ENCODE assay signal across 18 cellular contexts in genomic region chr19:45517641-45518468, GRCh38. TPM values are rescaled to one million over a fixed set of nuclear protein-coding genes. Genes with fewer than 3 reads are reported as not detected.
DNase-seq lines count a peak whose midpoint lies in the region; ATAC-seq and TF ChIP-seq lines count a peak whose summit lies in the region.
"Had no signal": no experiment of that assay in that cellular context is flagged by ENCODE, and none has a peak within 500 bp of the region (broad histone marks: within the 10 kb centered on the region; RNA-seq: fewer than 3 reads in every experiment).

No MANE protein-coding gene starts in this region.

- peak overlapping the region; percentile 2 for H3K27ac Mint-ChIP-seq in activated T-cell treated with anti-CD3 and anti-CD28 coated beads, Interleukin-2, amount 50 U/mL, for 72 hours
- H3K27ac Mint-ChIP-seq in T-helper 17 cell, result no peak overlapping the region
- peak overlapping the region; percentile 87 for H3K27ac Mint-ChIP-seq in glutamatergic neuron (ENCODE audit: unreplicated experiment)
- peak overlapping the region; percentile 86 for H3K27ac Mint-ChIP-seq in stimulated activated memory B cell treated with anti-CD40 and anti-IgM and Interleukin-4, amounts not matched to agents 10 μg/mL and 1 μg/mL and 100 μg/mL, for 72 hours
- H3K27ac Mint-ChIP-seq: activated T-helper 17 cell treated with anti-CD3 and anti-CD28 coated beads, Interleukin-2, amount 50 U/mL, for 72 hours had no signal

- H3K9me3 ChIP-seq in T-helper 17 cell (ENCODE audit: control insufficient read depth, low read length, poor library complexity, severe bottlenecking), result no peaks in the 10 kb centered on the region
- H3K9me3 ChIP-seq: heart right ventricle, tibial nerve had no signal

- peaks cover 3 to 10% of the 10 kb centered on the region in 2 donors for H3K36me3 Mint-ChIP-seq in activated T-cell treated with anti-CD3 and anti-CD28 coated beads, Interleukin-2, amount 50 U/mL, for 72 hours (ENCODE audit: insufficient read depth in 2 of 2)
- H3K36me3 Mint-ChIP-seq in T-helper 17 cell (ENCODE audit: low read depth), result peaks cover 5% of the 10 kb centered on the region
- no peaks in the 10 kb centered on the region for H3K36me3 Mint-ChIP-seq in glutamatergic neuron (ENCODE audit: unreplicated experiment)
- H3K36me3 Mint-ChIP-seq in stimulated activated memory B cell treated with anti-CD40 and anti-IgM and Interleukin-4, amounts not matched to agents 10 μg/mL and 1 μg/mL and 100 μg/mL, for 72 hours, result peaks cover 49% of the 10 kb centered on the region

- no peaks in the 10 kb centered on the region for H3K9me3 Mint-ChIP-seq in activated T-cell treated with anti-CD3 and anti-CD28 coated beads, Interleukin-2, amount 50 U/mL, for 72 hours
- peaks cover 4% of the 10 kb centered on the region for H3K9me3 Mint-ChIP-seq in glutamatergic neuron (ENCODE audit: unreplicated experiment)
- H3K9me3 Mint-ChIP-seq in stimulated activated memory B cell treated with anti-CD40 and anti-IgM and Interleukin-4, amounts not matched to agents 10 μg/mL and 1 μg/mL and 100 μg/mL, for 72 hours, result no peaks in the 10 kb centered on the region
- H3K9me3 Mint-ChIP-seq: activated T-helper 17 cell treated with anti-CD3 and anti-CD28 coated beads, Interleukin-2, amount 50 U/mL, for 72 hours; naive B cell had no signal

- no peaks in the 10 kb centered on the region for H3K27me3 Mint-ChIP-seq in activated T-cell treated with anti-CD3 and anti-CD28 coated beads, Interleukin-2, amount 50 U/mL, for 72 hours (ENCODE audit: low read depth)
- H3K27me3 Mint-ChIP-seq in T-helper 17 cell (no peaks in the 10 kb centered on the region), glutamatergic neuron (ENCODE audit: unreplicated experiment) (no peaks in the 10 kb centered on the region)
- no peaks in the 10 kb centered on the region for H3K27me3 Mint-ChIP-seq in stimulated activated memory B cell treated with anti-CD40 and anti-IgM and Interleukin-4, amounts not matched to agents 10 μg/mL and 1 μg/mL and 100 μg/mL, for 72 hours
- H3K27me3 Mint-ChIP-seq: activated T-helper 17 cell treated with anti-CD3 and anti-CD28 coated beads, Interleukin-2, amount 50 U/mL, for 72 hours; naive B cell had no signal

- H3K4me1 Mint-ChIP-seq in activated T-cell treated with anti-CD3 and anti-CD28 coated beads, Interleukin-2, amount 50 U/mL, for 72 hours (ENCODE audit: low read depth), result peaks cover 30% of the 10 kb centered on the region
- H3K4me1 Mint-ChIP-seq in T-helper 17 cell, result peaks cover 27% of the 10 kb centered on the region
- peaks cover 10% of the 10 kb centered on the region for H3K4me1 Mint-ChIP-seq in glutamatergic neuron (ENCODE audit: low read depth, unreplicated experiment)
- peaks cover 53% of the 10 kb centered on the region for H3K4me1 Mint-ChIP-seq in stimulated activated memory B cell treated with anti-CD40 and anti-IgM and Interleukin-4, amounts not matched to agents 10 μg/mL and 1 μg/mL and 100 μg/mL, for 72 hours

- H3K4me3 Mint-ChIP-seq in activated T-cell treated with anti-CD3 and anti-CD28 coated beads, Interleukin-2, amount 50 U/mL, for 72 hours, result no peak overlapping the region
- H3K4me3 Mint-ChIP-seq in T-helper 17 cell (peak overlapping the region; percentile 64), glutamatergic neuron (ENCODE audit: unreplicated experiment) (no peak overlapping the region)
- H3K4me3 Mint-ChIP-seq in stimulated activated memory B cell treated with anti-CD40 and anti-IgM and Interleukin-4, amounts not matched to agents 10 μg/mL and 1 μg/mL and 100 μg/mL, for 72 hours, result no peak overlapping the region
- H3K4me3 Mint-ChIP-seq: activated T-helper 17 cell treated with anti-CD3 and anti-CD28 coated beads, Interleukin-2, amount 50 U/mL, for 72 hours had no signal

- in situ Hi-C loops in KBM-7 (cut with MboI; ENCODE audit: low pct_unique_long_range_greater_than_20kb, low sequenced_read_pairs), result no loop called here

- no peak for DNase-seq in activated T-cell treated with anti-CD3 and anti-CD28 coated beads, Interleukin-2, amount 50 U/mL, for 72 hours
- no peak for DNase-seq in activated T-cell treated with anti-CD3 and anti-CD28 coated beads, Interleukin-2, amount 50 U/mL, for 1 hour
- DNase-seq in T-helper 17 cell (no peak), glutamatergic neuron (no peak), HuH-7 (ENCODE audit: low spot score) (no peak), NCI-H1436 (lab: John Stamatoyannopoulos, UW) (no peak), KBM-7 (no peak)
- DNase-seq: activated CD4-positive, alpha-beta T cell treated with anti-CD3 and anti-CD28 coated beads, Interleukin-2, amount 50 U/mL, for 4 hours; cerebellar nuclear complex; heart right ventricle; naive B cell; NCI-H1417 treated with DMSO at 0.1 percent for 48 hours; NCI-H2171 treated with DMSO at 0.1 percent for 48 hours; stimulated activated CD4-positive, alpha-beta T cell treated with anti-CD3 and anti-CD28 coated beads, Interleukin-12 subunit alpha, Interleukin-12 subunit beta, amount 100 ng/mL, for 4 hours had no signal

- no peak for ATAC-seq in activated T-cell treated with anti-CD3 and anti-CD28 coated beads, Interleukin-2, amount 50 U/mL, for 72 hours (replicated peaks in 1 of 2)
- ATAC-seq in T-helper 17 cell, result no peak
- no peak for ATAC-seq in stimulated activated memory B cell treated with anti-CD40 and anti-IgM and Interleukin-4, amounts not matched to agents 10 μg/mL and 1 μg/mL and 100 μg/mL, for 72 hours
- ATAC-seq: activated T-helper 17 cell treated with anti-CD3 and anti-CD28 coated beads, Interleukin-2, amount 50 U/mL, for 72 hours; heart right ventricle; SK-N-SH treated with all-trans-retinoic acid at 6 μM for 48 hours had no signal

- no peak for TF ChIP-seq CTCF in glutamatergic neuron (IDR thresholded peaks at IDR 0.05; ENCODE audit: partially characterized antibody, unreplicated experiment)

RNA-seq across cellular contexts. Expression of gene VASP, which starts 10.6 kb away (rescaled TPM):
- 100 to 1,000 TPM; 120 to 133 TPM for total RNA-seq in activated T-cell treated with anti-CD3 and anti-CD28 coated beads, Interleukin-2, amount 50 U/mL, for 72 hours
- total RNA-seq in T-helper 17 cell, result 100 to 1,000 TPM in 1 of 2 donors, 10 to 100 TPM in 1; 99.7 to 101 TPM
- total RNA-seq in glutamatergic neuron (ENCODE audit: unreplicated experiment), result 73.6 TPM

RNA-seq across cellular contexts. Expression of gene PPM1N, which starts 19.6 kb away (rescaled TPM):
- total RNA-seq in activated T-cell treated with anti-CD3 and anti-CD28 coated beads, Interleukin-2, amount 50 U/mL, for 72 hours, result 1 to 10 TPM; 6.7 to 6.8 TPM
- total RNA-seq in T-helper 17 cell, result 1 to 10 TPM; 3.8 to 8.5 TPM
- 6.6 TPM for total RNA-seq in glutamatergic neuron (ENCODE audit: unreplicated experiment)

RNA-seq across cellular contexts. Expression of gene RTN2, which starts 21.0 kb away (rescaled TPM):
- 1 to 10 TPM; 4.1 to 4.9 TPM for total RNA-seq in activated T-cell treated with anti-CD3 and anti-CD28 coated beads, Interleukin-2, amount 50 U/mL, for 72 hours
- 1 to 10 TPM; 2.3 to 6.2 TPM for total RNA-seq in T-helper 17 cell
- 179 TPM for total RNA-seq in glutamatergic neuron (ENCODE audit: unreplicated experiment)

RNA-seq across cellular contexts. Expression of gene FOSB, which starts 50.1 kb away (rescaled TPM):
- total RNA-seq in activated T-cell treated with anti-CD3 and anti-CD28 coated beads, Interleukin-2, amount 50 U/mL, for 72 hours, result 10 to 100 TPM; 20.3 to 24.6 TPM
- 1,000 to 10,000 TPM in 1 of 2 donors, 100 to 1,000 TPM in 1; 967 to 2,209 TPM for total RNA-seq in T-helper 17 cell
- total RNA-seq in glutamatergic neuron (ENCODE audit: unreplicated experiment), result not detected

Comparison
In these comparisons a context has a peak if more than half of its experiments do, and no peak if none do; other contexts are left out.
1. RNA of gene RTN2, which starts 21.0 kb away (total RNA-seq): 179 TPM in glutamatergic neuron (single experiment); 2.3 to 6.2 TPM in T-helper 17 cell and 4.1 to 4.9 TPM in activated T-cell treated with anti-CD3 and anti-CD28 coated beads, Interleukin-2, amount 50 U/mL, for 72 hours; every median in the first group is over 10 times any median in the second.